In the genomic region with DNA sequence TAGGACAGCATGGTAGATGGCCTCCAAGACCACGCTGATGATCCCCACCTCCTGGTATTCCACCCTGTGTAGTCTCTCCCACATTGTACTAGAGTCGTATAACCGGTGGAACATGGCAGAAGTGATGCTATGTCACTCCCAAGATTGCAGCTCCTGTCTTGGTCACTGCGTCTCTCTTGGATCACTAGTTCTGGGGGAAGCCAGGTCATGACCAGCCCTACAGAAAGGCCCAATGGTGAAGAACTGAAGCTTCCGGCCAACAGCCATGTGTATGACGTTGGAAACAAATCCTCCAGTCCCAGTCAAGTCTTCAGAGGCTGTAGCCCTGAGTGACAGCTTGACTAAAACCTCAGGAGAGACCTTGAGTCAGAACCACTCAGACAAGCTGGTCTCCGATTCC, we compare ENCODE assay signal across 17 cellular contexts.
"Had no signal": no experiment of that assay in that cellular context is flagged by ENCODE, and none has a peak within 500 bp of the region (broad histone marks: within the 10 kb centered on the region; RNA-seq: fewer than 3 reads in every experiment).

No MANE protein-coding gene starts in this region.

- ATAC-seq: activated naive CD4-positive, alpha-beta T cell treated with anti-CD3 and anti-CD28 coated beads, Interleukin-2, amount 50 U/mL, for 72 hours; effector memory CD8-positive, alpha-beta T cell; naive thymus-derived CD8-positive, alpha-beta T cell had no signal

- H3K4me3 ChIP-seq: adrenal gland had no signal

- H3K9me3 ChIP-seq: adrenal gland had no signal

- H3K4me1 ChIP-seq: adrenal gland had no signal

- H3K36me3 ChIP-seq: adrenal gland, WERI-Rb-1 had no signal

- H3K27me3 ChIP-seq: adrenal gland had no signal

- H3K27ac ChIP-seq: adrenal gland, WERI-Rb-1 had no signal

- DNase-seq: activated CD4-positive, alpha-beta T cell treated with anti-CD3 and anti-CD28 coated beads, Interleukin-2, amount 50 U/mL, for 4 hours; activated gamma-delta T cell treated with Interleukin-2 at 50 U/mL for 16 hours; activated T-cell treated with anti-CD3 and anti-CD28 coated beads for 4 hours; adrenal gland; dermis blood vessel endothelial cell; effector memory CD8-positive, alpha-beta T cell; immature natural killer cell; left ventricle myocardium superior; naive thymus-derived CD8-positive, alpha-beta T cell; nucleus accumbens; posterior cingulate gyrus; stimulated activated CD4-positive, alpha-beta T cell treated with anti-CD3 and anti-CD28 coated beads, Interleukin-12 subunit alpha, Interleukin-12 subunit beta, amount 100 ng/mL, for 4 hours; stimulated activated CD4-positive, alpha-beta T cell treated with anti-CD3 and anti-CD28 coated beads, Interleukin-1b, Interleukin-23, amount 100 ng/mL, for 48 hours; stimulated activated CD8-positive, alpha-beta memory T cell treated with anti-CD3 and anti-CD28 coated beads, Interleukin-4, amount 100 ng/mL, for 48 hours; stimulated activated naive CD4-positive, alpha-beta T cell; WERI-Rb-1 had no signal
